In genomic region chr17:42421479-42422332, GRCh38 we compare ENCODE assay signal across 8 cellular contexts. TPM values are rescaled to one million over a fixed set of nuclear protein-coding genes. Genes with fewer than 3 reads are reported as not detected.
DNase-seq lines count a peak whose midpoint lies in the region; ATAC-seq and FAIRE-seq lines count a peak whose summit lies in the region.

No MANE protein-coding gene starts in this region.

- ATAC-seq in activated naive CD8-positive, alpha-beta T cell treated with anti-CD3 and anti-CD28 coated beads, Interleukin-2, amount 50 U/mL, for 24 hours, result no peak
- ATAC-seq in left ventricle myocardium superior (peak; percentile 58), HG03378 (IDR thresholded peaks at IDR 0.05; ENCODE audit: unreplicated experiment) (no peak)

- peaks cover 25% of the 10 kb centered on the region for H3K4me1 Mint-ChIP-seq in activated naive CD8-positive, alpha-beta T cell treated with anti-CD3 and anti-CD28 coated beads, Interleukin-2, amount 50 U/mL, for 24 hours

- in situ Hi-C loops in KBM-7 (cut with MboI; ENCODE audit: low pct_unique_long_range_greater_than_20kb, low sequenced_read_pairs), result no loop called here

- peaks cover 51% of the 10 kb centered on the region for H3K27me3 Mint-ChIP-seq in activated naive CD8-positive, alpha-beta T cell treated with anti-CD3 and anti-CD28 coated beads, Interleukin-2, amount 50 U/mL, for 24 hours

- H3K4me3 Mint-ChIP-seq in activated naive CD8-positive, alpha-beta T cell treated with anti-CD3 and anti-CD28 coated beads, Interleukin-2, amount 50 U/mL, for 24 hours, result peak overlapping the region; percentile 63

- H3K27ac Mint-ChIP-seq in activated naive CD8-positive, alpha-beta T cell treated with anti-CD3 and anti-CD28 coated beads, Interleukin-2, amount 50 U/mL, for 24 hours, result peak overlapping the region; percentile 39

- H3K9me3 Mint-ChIP-seq in activated naive CD8-positive, alpha-beta T cell treated with anti-CD3 and anti-CD28 coated beads, Interleukin-2, amount 50 U/mL, for 24 hours, result no peaks in the 10 kb centered on the region

- intact Hi-C loops in left ventricle myocardium superior (cut with micrococcal nuclease), result loop anchor here (10.0 kb wide), 1 partner anchor 93 kb away; no protein-coding TSS in a partner anchor

- FAIRE-seq in HTR-8/SVneo (lab: Jason Lieb, UNC), result peak; percentile 42

- peak; percentile 77 for DNase-seq in HTR-8/SVneo (ENCODE audit: insufficient read length, low spot score)
- DNase-seq in activated naive CD8-positive, alpha-beta T cell treated with anti-CD3 and anti-CD28 coated beads, Interleukin-2, amount 50 U/mL, for 24 hours, result no peak
- DNase-seq in left ventricle myocardium superior, result peak; percentile 79
- peak; percentile 44 for DNase-seq in renal cortical epithelial cell (ENCODE audit: low read depth)
- no peak for DNase-seq in KBM-7
- DNase-seq in NK-92 (lab: John Stamatoyannopoulos, UW; ENCODE audit: unreplicated experiment), result no peak
- DNase-seq in LoVo (ENCODE audit: low spot score), result no peak

- no peaks in the 10 kb centered on the region for H3K36me3 Mint-ChIP-seq in activated naive CD8-positive, alpha-beta T cell treated with anti-CD3 and anti-CD28 coated beads, Interleukin-2, amount 50 U/mL, for 24 hours (ENCODE audit: low read depth)

RNA-seq across cellular contexts. Expression of gene CAVIN1, which starts 1.4 kb away (rescaled TPM):
- total RNA-seq in left ventricle myocardium superior (216 TPM), renal cortical epithelial cell (256 and 383 TPM in 2 replicates)

RNA-seq across cellular contexts. Expression of gene STAT3, which starts 33.5 kb away (rescaled TPM):
- total RNA-seq in left ventricle myocardium superior (146 TPM), renal cortical epithelial cell (118 and 270 TPM in 2 replicates)

RNA-seq across cellular contexts. Expression of gene ATP6V0A1, which starts 37.0 kb away (rescaled TPM):
- total RNA-seq in left ventricle myocardium superior (33.2 TPM), renal cortical epithelial cell (43.6 and 137 TPM in 2 replicates)

Comparison
In these comparisons a context has a peak if more than half of its experiments do, and no peak if none do; other contexts are left out.
1. DNase-seq: peak in HTR-8/SVneo (single experiment), left ventricle myocardium superior (single experiment) and renal cortical epithelial cell (single experiment); none in activated naive CD8-positive, alpha-beta T cell treated with anti-CD3 and anti-CD28 coated beads, Interleukin-2, amount 50 U/mL, for 24 hours (single experiment), KBM-7 (single experiment), NK-92 (single experiment) and LoVo (single experiment).